ENCODE assay signal across 15 cellular contexts in the genomic region with DNA sequence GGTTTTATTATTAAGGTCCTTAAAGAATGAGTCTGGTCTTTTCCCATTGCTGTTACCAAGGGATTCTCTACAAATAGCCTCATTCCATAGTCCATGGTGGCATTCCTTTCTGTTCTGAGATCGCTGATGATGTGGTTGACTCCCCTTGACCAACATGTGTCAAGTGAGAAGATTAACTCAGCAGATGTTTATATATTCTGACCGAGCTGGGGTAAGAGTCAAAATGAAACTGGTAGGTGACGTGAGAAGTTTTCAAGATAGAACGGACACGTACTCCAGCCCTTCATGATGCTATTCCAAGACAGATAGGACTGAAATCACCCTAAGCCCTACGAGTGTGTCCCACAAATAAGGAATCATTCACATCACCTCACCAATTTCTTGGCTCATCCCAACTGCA.
A peak's percentile ranks its signal among the peaks of the same experiment; 100 is the strongest.
DNase-seq lines count a peak whose midpoint lies in the region; ATAC-seq and TF ChIP-seq lines count a peak whose summit lies in the region.
"Had no signal": no experiment of that assay in that cellular context is flagged by ENCODE, and none has a peak within 500 bp of the region (broad histone marks: within the 10 kb centered on the region; RNA-seq: fewer than 3 reads in every experiment).

No MANE protein-coding gene starts in this region.

- no peak for TF ChIP-seq CTCF in psoas muscle (IDR thresholded peaks at IDR 0.05)

- no peak overlapping the region for H3K4me3 ChIP-seq in psoas muscle
- H3K4me3 ChIP-seq: upper lobe of left lung had no signal

- no peak overlapping the region for H3K4me3 Mint-ChIP-seq in activated CD8-positive, alpha-beta memory T cell treated with anti-CD3 and anti-CD28 coated beads, Interleukin-2, amount 10 ng/mL, durations not matched to agents 7 days and 5 days
- H3K4me3 Mint-ChIP-seq in T-helper 2 cell treated with Interferon-gamma antibody and Interleukin-4, amounts not matched to agents 5 μg/mL and 100 μg/mL, for 36 hours: no peak overlapping the region
- H3K4me3 Mint-ChIP-seq: activated naive CD4-positive, alpha-beta T cell treated with anti-CD3 and anti-CD28 coated beads for 36 hours; memory B cell had no signal

- in situ Hi-C loops in G401 (cut with HindIII; ENCODE audit: low sequenced_read_pairs): no loop called here

- no peak overlapping the region for H3K27ac Mint-ChIP-seq in activated CD8-positive, alpha-beta memory T cell treated with anti-CD3 and anti-CD28 coated beads, Interleukin-2, amount 10 ng/mL, durations not matched to agents 7 days and 5 days
- H3K27ac Mint-ChIP-seq in T-helper 2 cell treated with Interferon-gamma antibody and Interleukin-4, amounts not matched to agents 5 μg/mL and 100 μg/mL, for 36 hours: no peak overlapping the region
- H3K27ac Mint-ChIP-seq: activated naive CD4-positive, alpha-beta T cell treated with anti-CD3 and anti-CD28 coated beads for 36 hours; memory B cell had no signal

- ATAC-seq in GM18867 (IDR thresholded peaks at IDR 0.05; ENCODE audit: unreplicated experiment) (peak; percentile 98), GM21447 (IDR thresholded peaks at IDR 0.05; ENCODE audit: unreplicated experiment) (peak; percentile 96), HG03045 (IDR thresholded peaks at IDR 0.05; ENCODE audit: unreplicated experiment) (peak; percentile 98), psoas muscle (no peak)
- no peak for ATAC-seq in activated CD8-positive, alpha-beta memory T cell treated with anti-CD3 and anti-CD28 coated beads, Interleukin-2, amount 10 ng/mL, durations not matched to agents 7 days and 5 days

- intact Hi-C loops in psoas muscle (cut with DNase I): no loop called here

- DNase-seq in amniotic epithelial cell (ENCODE audit: low read depth): peak; percentile 6
- no peak for DNase-seq in psoas muscle
- DNase-seq in activated CD8-positive, alpha-beta memory T cell treated with anti-CD3 and anti-CD28 coated beads, Interleukin-2, amount 10 ng/mL, durations not matched to agents 7 days and 5 days: no peak
- DNase-seq in G401 (ENCODE audit: low spot score): no peak
- DNase-seq in T-helper 2 cell treated with Interferon-gamma antibody and Interleukin-4, amounts not matched to agents 5 μg/mL and 100 μg/mL, for 36 hours (ENCODE audit: low spot score): no peak
- DNase-seq: activated CD4-positive, alpha-beta T cell treated with anti-CD3 and anti-CD28 coated beads for 1 hour; activated naive CD4-positive, alpha-beta T cell treated with anti-CD3 and anti-CD28 coated beads for 36 hours; COR-L47; KBM-7; NCI-H2171 treated with DMSO at 0.1 percent for 48 hours; upper lobe of left lung had no signal

- CTCF ChIA-PET in activated CD8-positive, alpha-beta memory T cell treated with anti-CD3 and anti-CD28 coated beads, Interleukin-2, amount 10 ng/mL, durations not matched to agents 7 days and 5 days (lab: Charles Lee): interaction anchor here (0.5 to 1.0 kb wide), 2 partner anchors 26 to 84 kb away, joined by 3 to 6 read pairs; no protein-coding TSS in a partner anchor

- no peaks in the 10 kb centered on the region for H3K9me3 ChIP-seq in psoas muscle
- H3K9me3 ChIP-seq: upper lobe of left lung had no signal

- WGBS in psoas muscle, 3 donors: 68 to 82% (median 74%) methylated on average over 6 of the region's 6 CpGs

- H3K36me3 Mint-ChIP-seq in activated CD8-positive, alpha-beta memory T cell treated with anti-CD3 and anti-CD28 coated beads, Interleukin-2, amount 10 ng/mL, durations not matched to agents 7 days and 5 days: no peaks in the 10 kb centered on the region
- H3K36me3 Mint-ChIP-seq in T-helper 2 cell treated with Interferon-gamma antibody and Interleukin-4, amounts not matched to agents 5 μg/mL and 100 μg/mL, for 36 hours (ENCODE audit: low read depth): no peaks in the 10 kb centered on the region
- H3K36me3 Mint-ChIP-seq: memory B cell had no signal

- no peaks in the 10 kb centered on the region for H3K36me3 ChIP-seq in psoas muscle (ENCODE audit: insufficient read depth in 1 of 2, low read depth in 1 of 2)
- H3K36me3 ChIP-seq: upper lobe of left lung had no signal

- no peak overlapping the region for H3K27ac ChIP-seq in psoas muscle
- H3K27ac ChIP-seq: upper lobe of left lung had no signal

- no peaks in the 10 kb centered on the region for H3K27me3 ChIP-seq in psoas muscle (ENCODE audit: insufficient read depth in 3 of 3, low read length in 2 of 3)
- H3K27me3 ChIP-seq: upper lobe of left lung had no signal

- H3K4me1 ChIP-seq in psoas muscle: no peaks in the 10 kb centered on the region

- peaks cover 6% of the 10 kb centered on the region for H3K27me3 Mint-ChIP-seq in activated CD8-positive, alpha-beta memory T cell treated with anti-CD3 and anti-CD28 coated beads, Interleukin-2, amount 10 ng/mL, durations not matched to agents 7 days and 5 days
- peaks cover 7% of the 10 kb centered on the region for H3K27me3 Mint-ChIP-seq in T-helper 2 cell treated with Interferon-gamma antibody and Interleukin-4, amounts not matched to agents 5 μg/mL and 100 μg/mL, for 36 hours (ENCODE audit: low read depth)

- no peaks in the 10 kb centered on the region for H3K9me3 Mint-ChIP-seq in activated CD8-positive, alpha-beta memory T cell treated with anti-CD3 and anti-CD28 coated beads, Interleukin-2, amount 10 ng/mL, durations not matched to agents 7 days and 5 days (ENCODE audit: low read depth)
- H3K9me3 Mint-ChIP-seq in T-helper 2 cell treated with Interferon-gamma antibody and Interleukin-4, amounts not matched to agents 5 μg/mL and 100 μg/mL, for 36 hours: no peaks in the 10 kb centered on the region
- H3K9me3 Mint-ChIP-seq: activated naive CD4-positive, alpha-beta T cell treated with anti-CD3 and anti-CD28 coated beads for 36 hours; memory B cell had no signal

- peaks cover 8% of the 10 kb centered on the region for H3K4me1 Mint-ChIP-seq in activated CD8-positive, alpha-beta memory T cell treated with anti-CD3 and anti-CD28 coated beads, Interleukin-2, amount 10 ng/mL, durations not matched to agents 7 days and 5 days
- no peaks in the 10 kb centered on the region for H3K4me1 Mint-ChIP-seq in T-helper 2 cell treated with Interferon-gamma antibody and Interleukin-4, amounts not matched to agents 5 μg/mL and 100 μg/mL, for 36 hours (ENCODE audit: low read depth)

Comparison
In these comparisons a context has a peak if more than half of its experiments do, and no peak if none do; other contexts are left out.
1. ATAC-seq: peak in GM18867 (single experiment), GM21447 (single experiment) and HG03045 (single experiment); none in psoas muscle (0 of 4) and activated CD8-positive, alpha-beta memory T cell treated with anti-CD3 and anti-CD28 coated beads, Interleukin-2, amount 10 ng/mL, durations not matched to agents 7 days and 5 days (single experiment).